ENCODE assay signal across 27 cellular contexts in genomic region chrX:107552976-107553375, GRCh38.
"Had no signal": no experiment of that assay in that cellular context is flagged by ENCODE, and none has a peak within 500 bp of the region (broad histone marks: within the 10 kb centered on the region; RNA-seq: fewer than 3 reads in every experiment).

No MANE protein-coding gene starts in this region.

- H3K9ac ChIP-seq: parathyroid adenoma had no signal

- H3K9me3 Mint-ChIP-seq: activated naive CD4-positive, alpha-beta T cell treated with anti-CD3 and anti-CD28 coated beads for 36 hours; activated naive CD8-positive, alpha-beta T cell treated with anti-CD3 and anti-CD28 coated beads, Interleukin-2, amount 10 ng/mL, durations not matched to agents 7 days and 5 days; stimulated activated naive B cell treated with anti-CD40 and anti-IgM and Interleukin-4, amounts not matched to agents 10 μg/mL and 1 μg/mL and 100 μg/mL, for 72 hours had no signal

- H3K4me3 Mint-ChIP-seq: activated naive CD4-positive, alpha-beta T cell treated with anti-CD3 and anti-CD28 coated beads for 36 hours; activated naive CD8-positive, alpha-beta T cell treated with anti-CD3 and anti-CD28 coated beads, Interleukin-2, amount 10 ng/mL, durations not matched to agents 7 days and 5 days; immature natural killer cell; mesothelial cell of epicardium; naive B cell; nephron progenitor cell; stimulated activated naive B cell treated with anti-CD40 and anti-IgM and Interleukin-4, amounts not matched to agents 10 μg/mL and 1 μg/mL and 100 μg/mL, for 72 hours had no signal

- H3K27ac ChIP-seq: foreskin keratinocyte, heart left ventricle, parathyroid adenoma, psoas muscle, stomach, tibial artery, VCaP had no signal

- H3K4me3 ChIP-seq: heart left ventricle, psoas muscle, stomach, tibial artery had no signal

- H3K27ac Mint-ChIP-seq: activated naive CD4-positive, alpha-beta T cell treated with anti-CD3 and anti-CD28 coated beads for 36 hours; activated naive CD8-positive, alpha-beta T cell treated with anti-CD3 and anti-CD28 coated beads, Interleukin-2, amount 10 ng/mL, durations not matched to agents 7 days and 5 days; immature natural killer cell; mesothelial cell of epicardium; naive B cell; nephron progenitor cell; stimulated activated naive B cell treated with anti-CD40 and anti-IgM and Interleukin-4, amounts not matched to agents 10 μg/mL and 1 μg/mL and 100 μg/mL, for 72 hours had no signal

- H3K9me3 ChIP-seq: heart left ventricle, psoas muscle, stomach, tibial artery had no signal

- H3K4me1 ChIP-seq: foreskin keratinocyte, heart left ventricle, parathyroid adenoma, psoas muscle, stomach, tibial artery had no signal

- H2AFZ ChIP-seq: parathyroid adenoma had no signal

- DNase-seq: activated CD4-positive, alpha-beta T cell treated with anti-CD3 and anti-CD28 coated beads for 4 hours; activated CD4-positive, alpha-beta T cell treated with anti-CD3 and anti-CD28 coated beads, Interleukin-2, amount 50 U/mL, for 48 hours; activated CD8-positive, alpha-beta memory T cell treated with anti-CD3 and anti-CD28 coated beads for 24 hours; activated effector memory CD4-positive, alpha-beta T cell treated with anti-CD3 and anti-CD28 coated beads, Interleukin-2, amount 50 U/mL, for 16 hours; activated naive CD4-positive, alpha-beta T cell treated with anti-CD3 and anti-CD28 coated beads for 36 hours; activated naive CD8-positive, alpha-beta T cell treated with anti-CD3 and anti-CD28 coated beads, Interleukin-2, amount 10 ng/mL, durations not matched to agents 7 days and 5 days; amniotic stem cell; cortex of kidney; foreskin keratinocyte; heart left ventricle; hypothalamus; immature natural killer cell; kidney; left colon; naive B cell; nephron progenitor cell; psoas muscle; stimulated activated CD4-positive, alpha-beta T cell treated with anti-CD3 and anti-CD28 coated beads, Interleukin-15, amount 100 ng/mL, for 24 hours; stimulated activated CD4-positive, alpha-beta T cell treated with anti-CD3 and anti-CD28 coated beads, Interleukin-2, amount 100 ng/mL, for 24 hours; stimulated activated naive B cell treated with anti-CD40 and anti-IgM and Interleukin-4, amounts not matched to agents 10 μg/mL and 1 μg/mL and 100 μg/mL, for 72 hours; stomach; T-helper 2 cell; tibial artery had no signal

- H3K36me3 ChIP-seq: heart left ventricle, stomach, tibial artery had no signal

- H3K36me3 Mint-ChIP-seq: activated naive CD8-positive, alpha-beta T cell treated with anti-CD3 and anti-CD28 coated beads, Interleukin-2, amount 10 ng/mL, durations not matched to agents 7 days and 5 days; mesothelial cell of epicardium; naive B cell; stimulated activated naive B cell treated with anti-CD40 and anti-IgM and Interleukin-4, amounts not matched to agents 10 μg/mL and 1 μg/mL and 100 μg/mL, for 72 hours had no signal

- H3K27me3 ChIP-seq: foreskin keratinocyte, stomach, tibial artery had no signal

- H3K27me3 Mint-ChIP-seq: activated naive CD8-positive, alpha-beta T cell treated with anti-CD3 and anti-CD28 coated beads, Interleukin-2, amount 10 ng/mL, durations not matched to agents 7 days and 5 days had no signal

- H3K4me1 Mint-ChIP-seq: immature natural killer cell; mesothelial cell of epicardium; naive B cell; stimulated activated naive B cell treated with anti-CD40 and anti-IgM and Interleukin-4, amounts not matched to agents 10 μg/mL and 1 μg/mL and 100 μg/mL, for 72 hours had no signal

- H3K79me2 ChIP-seq: parathyroid adenoma had no signal

- FAIRE-seq: endothelial cell of umbilical vein, kidney had no signal
